1 cellular context compared by ENCODE assay signal in genomic region chr12:51047655-51048540, GRCh38.
TF ChIP-seq lines count a peak whose summit lies in the region.

A gene with protein sequence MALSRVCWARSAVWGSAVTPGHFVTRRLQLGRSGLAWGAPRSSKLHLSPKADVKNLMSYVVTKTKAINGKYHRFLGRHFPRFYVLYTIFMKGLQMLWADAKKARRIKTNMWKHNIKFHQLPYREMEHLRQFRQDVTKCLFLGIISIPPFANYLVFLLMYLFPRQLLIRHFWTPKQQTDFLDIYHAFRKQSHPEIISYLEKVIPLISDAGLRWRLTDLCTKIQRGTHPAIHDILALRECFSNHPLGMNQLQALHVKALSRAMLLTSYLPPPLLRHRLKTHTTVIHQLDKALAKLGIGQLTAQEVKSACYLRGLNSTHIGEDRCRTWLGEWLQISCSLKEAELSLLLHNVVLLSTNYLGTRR (plus strand): TSS chr12:51048327. CDS start chr12:51048357, 30 bp downstream.

TF ChIP-seq in HepG2, 621 proteins besides CTCF, POLR2A, EP300 and RAD21 (continued from another document):
- TF ChIP-seq, protein P1, sequence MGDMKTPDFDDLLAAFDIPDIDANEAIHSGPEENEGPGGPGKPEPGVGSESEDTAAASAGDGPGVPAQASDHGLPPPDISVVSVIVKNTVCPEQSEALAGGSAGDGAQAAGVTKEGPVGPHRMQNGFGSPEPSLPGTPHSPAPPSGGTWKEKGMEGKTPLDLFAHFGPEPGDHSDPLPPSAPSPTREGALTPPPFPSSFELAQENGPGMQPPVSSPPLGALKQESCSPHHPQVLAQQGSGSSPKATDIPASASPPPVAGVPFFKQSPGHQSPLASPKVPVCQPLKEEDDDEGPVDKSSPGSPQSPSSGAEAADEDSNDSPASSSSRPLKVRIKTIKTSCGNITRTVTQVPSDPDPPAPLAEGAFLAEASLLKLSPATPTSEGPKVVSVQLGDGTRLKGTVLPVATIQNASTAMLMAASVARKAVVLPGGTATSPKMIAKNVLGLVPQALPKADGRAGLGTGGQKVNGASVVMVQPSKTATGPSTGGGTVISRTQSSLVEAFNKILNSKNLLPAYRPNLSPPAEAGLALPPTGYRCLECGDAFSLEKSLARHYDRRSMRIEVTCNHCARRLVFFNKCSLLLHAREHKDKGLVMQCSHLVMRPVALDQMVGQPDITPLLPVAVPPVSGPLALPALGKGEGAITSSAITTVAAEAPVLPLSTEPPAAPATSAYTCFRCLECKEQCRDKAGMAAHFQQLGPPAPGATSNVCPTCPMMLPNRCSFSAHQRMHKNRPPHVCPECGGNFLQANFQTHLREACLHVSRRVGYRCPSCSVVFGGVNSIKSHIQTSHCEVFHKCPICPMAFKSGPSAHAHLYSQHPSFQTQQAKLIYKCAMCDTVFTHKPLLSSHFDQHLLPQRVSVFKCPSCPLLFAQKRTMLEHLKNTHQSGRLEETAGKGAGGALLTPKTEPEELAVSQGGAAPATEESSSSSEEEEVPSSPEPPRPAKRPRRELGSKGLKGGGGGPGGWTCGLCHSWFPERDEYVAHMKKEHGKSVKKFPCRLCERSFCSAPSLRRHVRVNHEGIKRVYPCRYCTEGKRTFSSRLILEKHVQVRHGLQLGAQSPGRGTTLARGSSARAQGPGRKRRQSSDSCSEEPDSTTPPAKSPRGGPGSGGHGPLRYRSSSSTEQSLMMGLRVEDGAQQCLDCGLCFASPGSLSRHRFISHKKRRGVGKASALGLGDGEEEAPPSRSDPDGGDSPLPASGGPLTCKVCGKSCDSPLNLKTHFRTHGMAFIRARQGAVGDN (CRISPR knock-in tag; IDR thresholded peaks at IDR 0.05) = peak; percentile 98
- no peak for TF ChIP-seq KDM4B (CRISPR knock-in tag; IDR thresholded peaks at IDR 0.05)
- TF ChIP-seq CEBPG (CRISPR knock-in tag; IDR thresholded peaks at IDR 0.05) = peak; percentile 26; the same call in 1 of the 2 replicates
- no peak for TF ChIP-seq ZNF552 (CRISPR knock-in tag; IDR thresholded peaks at IDR 0.05; ENCODE audit: borderline replicate concordance)
- TF ChIP-seq ZNF614 (CRISPR knock-in tag; IDR thresholded peaks at IDR 0.05; ENCODE audit: borderline replicate concordance) = no peak
- no peak for TF ChIP-seq ZNF75D (CRISPR knock-in tag; IDR thresholded peaks at IDR 0.05; ENCODE audit: borderline replicate concordance)
- no peak for TF ChIP-seq ZNF615 (CRISPR knock-in tag; IDR thresholded peaks at IDR 0.05; ENCODE audit: borderline replicate concordance)
